ENCODE assay signal across 1 cellular context in the genomic region with DNA sequence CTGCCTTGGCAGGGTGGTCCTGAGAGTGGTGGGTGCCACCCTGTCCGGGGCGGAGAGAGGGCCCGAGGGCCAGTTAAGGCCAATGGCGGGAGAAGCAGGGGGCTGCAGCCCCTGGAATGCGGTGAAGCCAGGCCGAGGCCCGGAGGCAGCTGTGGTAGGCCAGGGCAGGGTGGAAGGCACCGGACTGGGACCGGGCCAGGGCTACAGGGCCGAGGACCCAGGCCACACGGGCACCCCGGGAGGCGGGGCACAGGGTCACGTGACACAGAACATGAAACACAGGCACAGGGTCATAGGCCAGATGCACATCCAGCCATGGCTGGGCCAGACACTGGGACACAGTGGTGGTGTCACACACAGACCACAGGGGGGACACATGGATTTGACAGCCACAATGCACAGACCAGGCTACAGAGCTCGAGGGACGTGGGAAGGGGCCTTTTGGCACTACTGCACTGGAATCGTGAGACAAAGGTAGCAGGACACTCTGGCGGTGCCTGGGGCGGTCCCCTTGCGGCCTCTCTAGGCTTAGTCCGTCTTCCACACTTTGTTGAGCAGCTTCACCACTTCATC.
TF ChIP-seq lines count a peak whose summit lies in the region.

No MANE protein-coding gene starts in this region.

TF ChIP-seq in GM23338, 12 proteins besides CTCF, POLR2A, EP300 and RAD21:
- TF ChIP-seq CREB1 (CRISPR knock-in tag; IDR thresholded peaks at IDR 0.05; ENCODE audit: low read depth) (no peak), POLR2AphosphoS5 (IDR thresholded peaks at IDR 0.05; ENCODE audit: low read depth) (no peak), ETS1 (IDR thresholded peaks at IDR 0.05) (no peak), ZNF462 (CRISPR knock-in tag; IDR thresholded peaks at IDR 0.05) (no peak), STAT1 (IDR thresholded peaks at IDR 0.05; ENCODE audit: unreplicated experiment) (no peak), ZNF331 (CRISPR knock-in tag; IDR thresholded peaks at IDR 0.05; ENCODE audit: low read depth) (no peak), ZNF114 (CRISPR knock-in tag; IDR thresholded peaks at IDR 0.05) (no peak), EZH2 (IDR thresholded peaks at IDR 0.05; ENCODE audit: low read depth, unreplicated experiment) (no peak), REST (IDR thresholded peaks at IDR 0.05; ENCODE audit: unreplicated experiment) (no peak), EZH2phosphoT487 (IDR thresholded peaks at IDR 0.05; ENCODE audit: unreplicated experiment) (no peak)
